In genomic region chr6:124742971-124743370, GRCh38 we compare ENCODE assay signal across 27 cellular contexts.
DNase-seq lines count a peak whose midpoint lies in the region; ATAC-seq and TF ChIP-seq lines count a peak whose summit lies in the region.
"Had no signal": no experiment of that assay in that cellular context is flagged by ENCODE, and none has a peak within 500 bp of the region (broad histone marks: within the 10 kb centered on the region; RNA-seq: fewer than 3 reads in every experiment).

No MANE protein-coding gene starts in this region.

- in situ Hi-C loops in Panc1 (cut with HindIII; ENCODE audit: low pct_unique_long_range_greater_than_20kb, low sequenced_read_pairs): no loop called here

- ATAC-seq in Panc1 (peak; percentile 62), natural killer cell (no peak), GM18907 (IDR thresholded peaks at IDR 0.05; ENCODE audit: unreplicated experiment) (no peak)
- ATAC-seq: activated CD4-positive, alpha-beta T cell treated with anti-CD3 and anti-CD28 coated beads for 36 hours; activated CD8-positive, alpha-beta T cell treated with anti-CD3 and anti-CD28 coated beads, Interleukin-2, amount 10 ng/mL, durations not matched to agents 7 days and 5 days; activated naive CD4-positive, alpha-beta T cell treated with anti-CD3 and anti-CD28 coated beads, Interleukin-2, amount 50 U/mL, for 72 hours; left colon; sciatic nerve; T-helper 17 cell had no signal

- no peaks in the 10 kb centered on the region for H3K27me3 ChIP-seq in Panc1 (ENCODE audit: control insufficient read depth, insufficient read depth, low read length)
- no peaks in the 10 kb centered on the region for H3K27me3 ChIP-seq in prostate gland (replicated peaks; ENCODE audit: insufficient read depth)
- H3K27me3 ChIP-seq: ascending aorta had no signal

- POLR2A ChIA-PET in Panc1 (lab: Charles Lee) (no interaction called here), HEK293T (lab: Yijun Ruan, JAX) (no interaction called here)

- H3K27ac ChIP-seq in Panc1 (ENCODE audit: low read length) (peak overlapping the region; percentile 55; the same call in 1 of the 2 replicates), prostate gland (no peak overlapping the region)
- H3K27ac ChIP-seq: ascending aorta, GM23248 had no signal

- H3K9me3 ChIP-seq in Panc1 (ENCODE audit: control insufficient read depth, insufficient read depth, low read depth, low read length): no peaks in the 10 kb centered on the region
- H3K9me3 ChIP-seq in prostate gland: no peaks in the 10 kb centered on the region
- H3K9me3 ChIP-seq: ascending aorta, SK-N-SH had no signal

- CTCF ChIA-PET in Panc1 (lab: Charles Lee) (no interaction called here), HEK293T (lab: Yijun Ruan, JAX) (no interaction called here)

- intact Hi-C loops in Panc1 (cut with micrococcal nuclease; ENCODE audit: unreplicated experiment): no loop called here
- intact Hi-C loops in prostate gland (cut with DNase I): no loop called here
- intact Hi-C loops in natural killer cell (cut with micrococcal nuclease): no loop called here

- H3K4me3 ChIP-seq in Panc1 (ENCODE audit: low read depth in 2 of 2, low read length in 2 of 2) (no peak overlapping the region), choroid plexus epithelial cell (ENCODE audit: low read depth, low read length) (no peak overlapping the region), prostate gland (no peak overlapping the region)
- H3K4me3 ChIP-seq: ascending aorta, GM23248 had no signal

- no peaks in the 10 kb centered on the region for H3K36me3 ChIP-seq in Panc1 (ENCODE audit: control insufficient read depth, insufficient read depth, low read length)
- no peaks in the 10 kb centered on the region for H3K36me3 ChIP-seq in prostate gland
- H3K36me3 ChIP-seq: ascending aorta had no signal

- TF ChIP-seq CTCF in Panc1 (IDR thresholded peaks at IDR 0.05): no peak
- no peak for TF ChIP-seq CTCF in choroid plexus epithelial cell (conservative IDR thresholded peaks at IDR 0.05; ENCODE audit: low read depth, low read length)
- TF ChIP-seq CTCF in prostate gland (IDR thresholded peaks at IDR 0.05): no peak
- TF ChIP-seq CTCF in natural killer cell (IDR thresholded peaks at IDR 0.05): no peak

- no TSS peak for BruUV-seq in Panc1 (replicated peaks; lab: Mats Ljungman, UMichigan)

- H3K36me3 Mint-ChIP-seq in natural killer cell: no peaks in the 10 kb centered on the region
- H3K36me3 Mint-ChIP-seq: activated naive CD4-positive, alpha-beta T cell treated with anti-CD3 and anti-CD28 coated beads, Interleukin-2, amount 50 U/mL, for 72 hours; stimulated activated naive B cell treated with anti-CD40 and anti-IgM and Interleukin-4, amounts not matched to agents 10 μg/mL and 1 μg/mL and 100 μg/mL, for 72 hours had no signal

- peaks cover 5 to 8% of the 10 kb centered on the region in 2 donors for H3K9me3 Mint-ChIP-seq in natural killer cell
- H3K9me3 Mint-ChIP-seq: activated naive CD4-positive, alpha-beta T cell treated with anti-CD3 and anti-CD28 coated beads, Interleukin-2, amount 50 U/mL, for 72 hours had no signal

- no peak overlapping the region for H3K27ac Mint-ChIP-seq in natural killer cell
- H3K27ac Mint-ChIP-seq: activated CD4-positive, alpha-beta T cell treated with anti-CD3 and anti-CD28 coated beads for 36 hours; activated CD8-positive, alpha-beta T cell treated with anti-CD3 and anti-CD28 coated beads, Interleukin-2, amount 10 ng/mL, durations not matched to agents 7 days and 5 days; activated naive CD4-positive, alpha-beta T cell treated with anti-CD3 and anti-CD28 coated beads, Interleukin-2, amount 50 U/mL, for 72 hours; stimulated activated naive B cell treated with anti-CD40 and anti-IgM and Interleukin-4, amounts not matched to agents 10 μg/mL and 1 μg/mL and 100 μg/mL, for 72 hours; T-helper 17 cell had no signal

- DNase-seq in H4 (ENCODE audit: low spot score) (peak; percentile 1), Panc1 (ENCODE audit: low read depth, low spot score) (no peak), choroid plexus epithelial cell (ENCODE audit: low read depth) (peak; percentile 61), prostate gland (ENCODE audit: low spot score) (peak; percentile 44), natural killer cell (no peak), HEK293T (ENCODE audit: extremely low spot score) (no peak)
- no peak for DNase-seq in stimulated activated naive CD4-positive, alpha-beta T cell treated with Interleukin-2 at 50 U/mL for 16 hours (lab: John Stamatoyannopoulos, UW)
- DNase-seq: activated CD4-positive, alpha-beta T cell treated with anti-CD3 and anti-CD28 coated beads for 36 hours; activated CD8-positive, alpha-beta T cell treated with anti-CD3 and anti-CD28 coated beads, Interleukin-2, amount 10 ng/mL, durations not matched to agents 7 days and 5 days; C1 segment of cervical spinal cord; foreskin melanocyte; GM23248; left colon; mesenchymal stem cell; MM.1S; NCI-H2081 treated with DMSO at 0.1 percent for 48 hours; NCI-H446 treated with DMSO at 0.1 percent for 48 hours; NCI-H82; posterior cingulate gyrus; SK-N-SH; stimulated activated CD4-positive, alpha-beta T cell treated with anti-CD3 and anti-CD28 coated beads, Interleukin-15, amount 100 ng/mL, for 24 hours; stimulated activated naive B cell treated with anti-CD40 and anti-IgM and Interleukin-4, amounts not matched to agents 10 μg/mL and 1 μg/mL and 100 μg/mL, for 72 hours; T-helper 17 cell had no signal

- no peaks in the 10 kb centered on the region for H3K27me3 Mint-ChIP-seq in natural killer cell (ENCODE audit: low read depth in 2 of 2)
- H3K27me3 Mint-ChIP-seq: activated CD4-positive, alpha-beta T cell treated with anti-CD3 and anti-CD28 coated beads for 36 hours; stimulated activated naive B cell treated with anti-CD40 and anti-IgM and Interleukin-4, amounts not matched to agents 10 μg/mL and 1 μg/mL and 100 μg/mL, for 72 hours; T-helper 17 cell had no signal

- TF ChIP-seq POLR2A in prostate gland (IDR thresholded peaks at IDR 0.05): no peak

- peaks cover 2% of the 10 kb centered on the region; the same call in 1 of the 2 replicates for H3K4me1 ChIP-seq in Panc1 (ENCODE audit: control insufficient read depth, insufficient read depth, low read length)
- H3K4me1 ChIP-seq in prostate gland (replicated peaks): no peaks in the 10 kb centered on the region
- H3K4me1 ChIP-seq: ascending aorta had no signal

- H3K4me1 Mint-ChIP-seq in natural killer cell: no peaks in the 10 kb centered on the region
- H3K4me1 Mint-ChIP-seq: activated CD4-positive, alpha-beta T cell treated with anti-CD3 and anti-CD28 coated beads for 36 hours; stimulated activated naive B cell treated with anti-CD40 and anti-IgM and Interleukin-4, amounts not matched to agents 10 μg/mL and 1 μg/mL and 100 μg/mL, for 72 hours; T-helper 17 cell had no signal

- 21% methylated on average over 2 of the region's 2 CpGs for WGBS in prostate gland

- no peak overlapping the region for H3K4me3 Mint-ChIP-seq in natural killer cell
- H3K4me3 Mint-ChIP-seq: activated CD4-positive, alpha-beta T cell treated with anti-CD3 and anti-CD28 coated beads for 36 hours; activated CD8-positive, alpha-beta T cell treated with anti-CD3 and anti-CD28 coated beads, Interleukin-2, amount 10 ng/mL, durations not matched to agents 7 days and 5 days; stimulated activated naive B cell treated with anti-CD40 and anti-IgM and Interleukin-4, amounts not matched to agents 10 μg/mL and 1 μg/mL and 100 μg/mL, for 72 hours; T-helper 17 cell had no signal

TF ChIP-seq in HEK293T, 16 proteins besides CTCF, POLR2A, EP300 and RAD21:
- no peak for TF ChIP-seq TARDBP (IDR thresholded peaks at IDR 0.05)
- no peak for TF ChIP-seq ARNT (IDR thresholded peaks at IDR 0.05)
- TF ChIP-seq SP1 (IDR thresholded peaks at IDR 0.05): no peak
- TF ChIP-seq L3MBTL2 (conservative IDR thresholded peaks at IDR 0.05): no peak
- TF ChIP-seq FOXM1 (IDR thresholded peaks at IDR 0.05; ENCODE audit: borderline replicate concordance): no peak
- no peak for TF ChIP-seq HDGF (IDR thresholded peaks at IDR 0.05; ENCODE audit: borderline replicate concordance)
- no peak for TF ChIP-seq LEF1 (IDR thresholded peaks at IDR 0.05; ENCODE audit: borderline replicate concordance)
- TF ChIP-seq FOXK2 (IDR thresholded peaks at IDR 0.05): no peak
- TF ChIP-seq FOXA1 (IDR thresholded peaks at IDR 0.05): no peak
- TF ChIP-seq PKNOX1 (IDR thresholded peaks at IDR 0.05): no peak
- TF ChIP-seq NFRKB (IDR thresholded peaks at IDR 0.05): no peak

Comparison
In these comparisons a context has a peak if more than half of its experiments do, and no peak if none do; other contexts are left out.
1. DNase-seq: peak in H4 (single experiment), choroid plexus epithelial cell (single experiment) and prostate gland (single experiment); none in Panc1 (single experiment), stimulated activated naive CD4-positive, alpha-beta T cell treated with Interleukin-2 at 50 U/mL for 16 hours (single experiment), natural killer cell (single experiment) and HEK293T (single experiment).